Comparison of ENCODE assay signal across 8 cellular contexts in the genomic region with DNA sequence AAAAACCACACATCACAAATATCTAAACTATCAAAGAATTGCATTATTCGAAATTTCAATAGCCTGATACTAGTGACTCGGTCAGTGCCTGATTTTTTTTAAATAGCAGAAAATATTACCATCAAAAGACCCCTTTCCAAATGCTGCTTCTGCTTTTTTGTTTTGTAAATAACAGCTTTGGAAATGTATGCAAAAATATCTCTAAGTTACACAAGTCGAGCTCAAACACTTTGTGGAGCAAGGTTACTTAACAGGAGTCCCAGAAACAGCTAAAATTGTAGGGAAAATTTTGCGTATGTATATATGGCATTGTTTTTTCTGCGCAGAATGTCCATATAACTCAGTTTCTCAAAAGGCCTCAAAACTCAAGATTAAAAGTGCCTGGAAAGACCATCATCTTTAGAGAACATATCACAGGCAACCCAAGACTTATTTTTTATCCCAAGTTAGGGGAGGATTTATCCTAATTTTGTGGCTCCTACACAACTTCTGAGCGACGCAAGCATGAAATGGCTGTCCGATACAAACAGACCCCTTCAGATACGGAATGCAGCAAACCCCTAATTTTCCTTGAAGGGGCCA. TPM values are rescaled to one million over a fixed set of nuclear protein-coding genes. Genes with fewer than 3 reads are reported as not detected.
DNase-seq lines count a peak whose midpoint lies in the region; ATAC-seq and TF ChIP-seq lines count a peak whose summit lies in the region.

No MANE protein-coding gene starts in this region.

- H3K36me3 Mint-ChIP-seq in CD8-positive, alpha-beta memory T cell: peaks cover 0 to 11% (median 5%) of the 10 kb centered on the region in 3 donors
- no peaks in the 10 kb centered on the region for H3K36me3 Mint-ChIP-seq in endodermal cell (ENCODE audit: low read depth)

- no peaks in the 10 kb centered on the region for H3K79me2 ChIP-seq in OCI-LY1 (ENCODE audit: insufficient read depth, low read length)
- H3K79me2 ChIP-seq in osteoblast (ENCODE audit: insufficient read depth, low read length): peaks cover 62% of the 10 kb centered on the region

- peak overlapping the region; percentile 69 for H3K4me3 ChIP-seq in CD8-positive, alpha-beta memory T cell (ENCODE audit: low read length)
- H3K4me3 ChIP-seq in OCI-LY1 (ENCODE audit: low read depth, low read length, poor library complexity, severe bottlenecking): peak overlapping the region; percentile 83
- peak overlapping the region; percentile 84 for H3K4me3 ChIP-seq in endodermal cell (ENCODE audit: low read length)
- peak overlapping the region; percentile 94 for H3K4me3 ChIP-seq in osteoblast (ENCODE audit: insufficient read depth, low read length)

- H3K36me3 ChIP-seq in CD8-positive, alpha-beta memory T cell (ENCODE audit: insufficient read depth, low read length): no peaks in the 10 kb centered on the region
- H3K36me3 ChIP-seq in OCI-LY1 (ENCODE audit: insufficient read depth, low read length): no peaks in the 10 kb centered on the region
- no peaks in the 10 kb centered on the region for H3K36me3 ChIP-seq in endodermal cell (ENCODE audit: control insufficient read depth, insufficient read depth, low read length)
- no peaks in the 10 kb centered on the region for H3K36me3 ChIP-seq in osteoblast (ENCODE audit: insufficient read depth, low read length)

- TF ChIP-seq CTCF in OCI-LY1 (IDR thresholded peaks at IDR 0.05; ENCODE audit: low read length) (no peak), endodermal cell (conservative IDR thresholded peaks at IDR 0.05) (no peak), osteoblast (IDR thresholded peaks at IDR 0.05; ENCODE audit: extremely low read depth, low read depth, low read length) (no peak)

- H3K27ac Mint-ChIP-seq in CD8-positive, alpha-beta memory T cell: peak overlapping the region; percentile 54 to 96 (median 82)
- H3K27ac Mint-ChIP-seq in endodermal cell: no peak overlapping the region

- no peaks in the 10 kb centered on the region for H3K9me3 Mint-ChIP-seq in CD8-positive, alpha-beta memory T cell
- H3K9me3 Mint-ChIP-seq in endodermal cell: no peaks in the 10 kb centered on the region

- H3K4me2 ChIP-seq in OCI-LY1 (ENCODE audit: low read length): peak overlapping the region; percentile 78
- H3K4me2 ChIP-seq in osteoblast (ENCODE audit: insufficient read depth, low read length): peak overlapping the region; percentile 90

- H3K9me3 ChIP-seq in CD8-positive, alpha-beta memory T cell (ENCODE audit: low read length): no peaks in the 10 kb centered on the region
- H3K9me3 ChIP-seq in OCI-LY1 (ENCODE audit: low read length) (no peaks in the 10 kb centered on the region), endodermal cell (ENCODE audit: control insufficient read depth, low read length) (no peaks in the 10 kb centered on the region), osteoblast (ENCODE audit: low read depth, low read length) (no peaks in the 10 kb centered on the region)

- 17 to 27% methylated on average over 7 to 9 of the region's 9 CpGs for WGBS in endodermal cell (ENCODE audit: insufficient coverage in 1 of 2, insufficient read length in 1 of 2), 2 experiments

- peaks cover 20% of the 10 kb centered on the region for H3K4me1 ChIP-seq in CD8-positive, alpha-beta memory T cell (ENCODE audit: insufficient read depth, low read length)
- H3K4me1 ChIP-seq in OCI-LY1 (ENCODE audit: insufficient read depth, low read length, severe bottlenecking): peaks cover 26% of the 10 kb centered on the region
- no peaks in the 10 kb centered on the region for H3K4me1 ChIP-seq in endodermal cell (ENCODE audit: control insufficient read depth, insufficient read depth, low read length)
- peaks cover 18% of the 10 kb centered on the region for H3K4me1 ChIP-seq in osteoblast (ENCODE audit: insufficient read depth, low read length)

- DNase-seq in CD8-positive, alpha-beta memory T cell: no peak
- DNase-seq in endodermal cell (no peak), osteoblast (ENCODE audit: insufficient read length, low spot score, missing footprints) (peak; percentile 66), AML-193 (lab: John Stamatoyannopoulos, UW) (no peak), nucleus accumbens (lab: John Stamatoyannopoulos, UW) (no peak)

- H3K27ac ChIP-seq in CD8-positive, alpha-beta memory T cell (ENCODE audit: low read depth, low read length): peak overlapping the region; percentile 82
- H3K27ac ChIP-seq in OCI-LY1 (ENCODE audit: low read depth, low read length, poor library complexity, severe bottlenecking) (no peak overlapping the region), endodermal cell (ENCODE audit: low read depth, low read length) (no peak overlapping the region), osteoblast (ENCODE audit: low read depth, low read length) (peak overlapping the region; percentile 83)

- no peaks in the 10 kb centered on the region for H4K20me1 ChIP-seq in OCI-LY1 (ENCODE audit: insufficient read depth, low read length)
- peaks cover 25% of the 10 kb centered on the region for H4K20me1 ChIP-seq in osteoblast (ENCODE audit: insufficient read depth, low read length)

- H3K4me3 Mint-ChIP-seq in CD8-positive, alpha-beta memory T cell: peak overlapping the region; percentile 85 to 98 (median 87)
- H3K4me3 Mint-ChIP-seq in endodermal cell: peak overlapping the region; percentile 71

- H2AFZ ChIP-seq in OCI-LY1 (ENCODE audit: low read length) (no peak overlapping the region), osteoblast (ENCODE audit: low read length) (peak overlapping the region; percentile 90)

- ATAC-seq in HG02884 (IDR thresholded peaks at IDR 0.05; ENCODE audit: unreplicated experiment) (no peak), esophagus mucosa (no peak)

- CTCF ChIA-PET in CD8-positive, alpha-beta memory T cell (lab: Charles Lee): interaction anchor here (0.6 to 2.7 kb wide), 4 partner anchors 30 to 147 kb away, joined by 3 to 6 read pairs (median 4); no protein-coding TSS in a partner anchor

- H3K27me3 ChIP-seq in CD8-positive, alpha-beta memory T cell (ENCODE audit: insufficient read depth, low read length, poor library complexity, severe bottlenecking): no peaks in the 10 kb centered on the region
- H3K27me3 ChIP-seq in OCI-LY1 (ENCODE audit: insufficient read depth, low read length): no peaks in the 10 kb centered on the region
- H3K27me3 ChIP-seq in endodermal cell (ENCODE audit: control insufficient read depth, insufficient read depth, low read length, poor library complexity, severe bottlenecking): peaks cover 13% of the 10 kb centered on the region
- H3K27me3 ChIP-seq in osteoblast (ENCODE audit: insufficient read depth, low read length): no peaks in the 10 kb centered on the region

- H3K9ac ChIP-seq in OCI-LY1 (ENCODE audit: low read length) (peak overlapping the region; percentile 72; the same call in 1 of the 2 replicates), endodermal cell (ENCODE audit: extremely low read depth, low read length, poor library complexity, severe bottlenecking) (peak overlapping the region; percentile 62)

- POLR2A ChIA-PET in CD8-positive, alpha-beta memory T cell (lab: Charles Lee): interaction anchor here (0.8 to 1.6 kb wide), 5 partner anchors 57 to 91 kb away, joined by 3 to 28 read pairs (median 5); no protein-coding TSS in a partner anchor

- no peaks in the 10 kb centered on the region for H3K9me2 ChIP-seq in OCI-LY1 (ENCODE audit: low read depth, low read length)

- no peaks in the 10 kb centered on the region for H3F3A ChIP-seq in OCI-LY1 (ENCODE audit: insufficient read depth, low read length)

- H3K27me3 Mint-ChIP-seq in CD8-positive, alpha-beta memory T cell: peaks cover 0 to 2% of the 10 kb centered on the region in 2 donors
- H3K27me3 Mint-ChIP-seq in endodermal cell (ENCODE audit: insufficient read depth): peaks cover 12% of the 10 kb centered on the region

- peaks cover 35 to 46% (median 45%) of the 10 kb centered on the region in 3 donors for H3K4me1 Mint-ChIP-seq in CD8-positive, alpha-beta memory T cell
- H3K4me1 Mint-ChIP-seq in endodermal cell: peaks cover 15% of the 10 kb centered on the region

RNA-seq across cellular contexts. Expression of a gene that starts 1.4 kb away (rescaled TPM):
- total RNA-seq in CD8-positive, alpha-beta memory T cell: 10 to 100 TPM; 28.4 to 29.1 TPM
- polyA plus RNA-seq in CD8-positive, alpha-beta memory T cell: 32.1 TPM
- total RNA-seq in endodermal cell (10 to 100 TPM in 1 of 2 donors, 1 to 10 TPM in 1; 6.7 to 10.2 TPM), osteoblast (15.2 and 15.3 TPM in 2 replicates), esophagus mucosa (2.3 TPM)
- polyA plus RNA-seq in endodermal cell (2013, experiment 1 of 2): 6.0 TPM
- polyA plus RNA-seq in endodermal cell (2013, experiment 2 of 2): 6.8 TPM

Comparison
In these comparisons a context has a peak if more than half of its experiments do, and no peak if none do; other contexts are left out.
1. H3K27ac ChIP-seq: peak in CD8-positive, alpha-beta memory T cell (single experiment) and osteoblast (single experiment); none in OCI-LY1 (single experiment) and endodermal cell (single experiment).
2. Peak in every context shown above with its lines, with median percentiles within 50 percentile points of each other: H3K4me3 ChIP-seq.